22 cellular contexts compared by ENCODE assay signal in genomic region chr20:56731041-56731440, GRCh38.
"Had no signal": no experiment of that assay in that cellular context is flagged by ENCODE, and none has a peak within 500 bp of the region (broad histone marks: within the 10 kb centered on the region; RNA-seq: fewer than 3 reads in every experiment).

No MANE protein-coding gene starts in this region.

- H2AFZ ChIP-seq: neural progenitor cell had no signal

- H3K36me3 Mint-ChIP-seq: natural killer cell; neural progenitor cell; stimulated activated effector memory CD8-positive, alpha-beta T cell treated with anti-CD3 and anti-CD28 coated beads, Interleukin-12 subunit alpha, Interleukin-12 subunit beta, amount 100 ng/mL, for 72 hours; type B pancreatic cell had no signal

- H3K9me3 Mint-ChIP-seq: natural killer cell; neural progenitor cell; stimulated activated effector memory CD8-positive, alpha-beta T cell treated with anti-CD3 and anti-CD28 coated beads, Interleukin-12 subunit alpha, Interleukin-12 subunit beta, amount 100 ng/mL, for 72 hours had no signal

- ATAC-seq: gastroesophageal sphincter; left lobe of liver; natural killer cell; psoas muscle; right lobe of liver; stimulated activated effector memory CD8-positive, alpha-beta T cell treated with anti-CD3 and anti-CD28 coated beads, Interleukin-12 subunit alpha, Interleukin-12 subunit beta, amount 100 ng/mL, for 72 hours; stimulated activated naive CD8-positive, alpha-beta T cell treated with anti-CD3 and anti-CD28 coated beads, Interleukin-15, Interleukin-2, amounts not matched to agents 100 U/mL and 50 U/mL, for 24 hours had no signal

- H3K27ac ChIP-seq: esophagus muscularis mucosa, gastroesophageal sphincter, neural progenitor cell, parathyroid adenoma, psoas muscle, right lobe of liver, suprapubic skin, thyroid gland had no signal

- H3K27ac Mint-ChIP-seq: natural killer cell; neural progenitor cell; stimulated activated effector memory CD8-positive, alpha-beta T cell treated with anti-CD3 and anti-CD28 coated beads, Interleukin-12 subunit alpha, Interleukin-12 subunit beta, amount 100 ng/mL, for 72 hours had no signal

- H3K4me2 ChIP-seq: neural progenitor cell had no signal

- H3K4me1 Mint-ChIP-seq: natural killer cell; stimulated activated effector memory CD8-positive, alpha-beta T cell treated with anti-CD3 and anti-CD28 coated beads, Interleukin-12 subunit alpha, Interleukin-12 subunit beta, amount 100 ng/mL, for 72 hours had no signal

- DNase-seq: cortex of kidney; effector memory CD4-positive, alpha-beta T cell; foreskin fibroblast; glutamatergic neuron; islet precursor cell; mammary epithelial cell; natural killer cell; psoas muscle; retina; right lobe of liver; stimulated activated CD4-positive, alpha-beta T cell treated with anti-CD3 and anti-CD28 coated beads, Interleukin-4, amount 100 ng/mL, for 1 hour; stimulated activated CD8-positive, alpha-beta memory T cell treated with anti-CD3 and anti-CD28 coated beads, Interleukin-4, amount 100 ng/mL, for 48 hours; stimulated activated naive CD8-positive, alpha-beta T cell treated with anti-CD3 and anti-CD28 coated beads, Interleukin-15, Interleukin-2, amounts not matched to agents 100 U/mL and 50 U/mL, for 24 hours; thyroid gland had no signal

- H3K4me3 ChIP-seq: esophagus muscularis mucosa, gastroesophageal sphincter, neural progenitor cell, psoas muscle, right lobe of liver, suprapubic skin, thyroid gland had no signal

- H3K4me3 Mint-ChIP-seq: natural killer cell; neural progenitor cell; stimulated activated effector memory CD8-positive, alpha-beta T cell treated with anti-CD3 and anti-CD28 coated beads, Interleukin-12 subunit alpha, Interleukin-12 subunit beta, amount 100 ng/mL, for 72 hours; type B pancreatic cell had no signal

- H3K9me3 ChIP-seq: esophagus muscularis mucosa, gastroesophageal sphincter, psoas muscle, right lobe of liver, suprapubic skin, thyroid gland had no signal

- H3K27me3 ChIP-seq: esophagus muscularis mucosa, neural progenitor cell, right lobe of liver, suprapubic skin, thyroid gland had no signal

- H3K79me2 ChIP-seq: parathyroid adenoma had no signal

- H3K36me3 ChIP-seq: esophagus muscularis mucosa, gastroesophageal sphincter, neural progenitor cell, right lobe of liver, suprapubic skin, thyroid gland had no signal

- H3K4me1 ChIP-seq: gastroesophageal sphincter, parathyroid adenoma, psoas muscle, right lobe of liver, suprapubic skin, thyroid gland had no signal
